In genomic region chr19:10102787-10103236, GRCh38 we compare ENCODE assay signal across 1 cellular context.
TF ChIP-seq lines count a peak whose summit lies in the region.

No MANE protein-coding gene starts in this region.

TF ChIP-seq in K562, 482 proteins besides CTCF, POLR2A, EP300 and RAD21 (continued from another document):
- TF ChIP-seq ZNF217 (CRISPR knock-in tag; IDR thresholded peaks at IDR 0.05), result no peak
- no peak for TF ChIP-seq FOXJ2 (tag; IDR thresholded peaks at IDR 0.05)
- TF ChIP-seq SLC30A9 (CRISPR knock-in tag; IDR thresholded peaks at IDR 0.05), result no peak
- TF ChIP-seq RNF219 (CRISPR knock-in tag; IDR thresholded peaks at IDR 0.05), result no peak
- TF ChIP-seq ZNF282 (CRISPR knock-in tag; IDR thresholded peaks at IDR 0.05), result no peak
- no peak for TF ChIP-seq NFE2L1 (tag; IDR thresholded peaks at IDR 0.05; ENCODE audit: borderline replicate concordance, low read depth)
- no peak for TF ChIP-seq STAT6 (CRISPR knock-in tag; IDR thresholded peaks at IDR 0.05)
- TF ChIP-seq SMARCA5 (IDR thresholded peaks at IDR 0.05), result peak; percentile 94
- no peak for TF ChIP-seq L3MBTL2 (IDR thresholded peaks at IDR 0.05)
- TF ChIP-seq ZMIZ1 (IDR thresholded peaks at IDR 0.05; ENCODE audit: low read depth in 2 of 2, low read length in 2 of 2), result no peak
- no peak for TF ChIP-seq NCOA2 (IDR thresholded peaks at IDR 0.05; ENCODE audit: partially characterized antibody in 2 of 2)
- no peak for TF ChIP-seq ZNF277 (CRISPR knock-in tag; IDR thresholded peaks at IDR 0.05; ENCODE audit: borderline replicate concordance)
- no peak for TF ChIP-seq HES1 (IDR thresholded peaks at IDR 0.05; ENCODE audit: low read depth)
- peak; percentile 92; the same call in 1 of the 2 replicates for TF ChIP-seq CBX1 (IDR thresholded peaks at IDR 0.05; ENCODE audit: low read depth)
- TF ChIP-seq SP1 (CRISPR knock-in tag; IDR thresholded peaks at IDR 0.05), result no peak
- peak; percentile 22; the same call in 1 of the 2 replicates for TF ChIP-seq BHLHE40 (IDR thresholded peaks at IDR 0.05; ENCODE audit: low read length)
- TF ChIP-seq ZNF133 (CRISPR knock-in tag; IDR thresholded peaks at IDR 0.05), result no peak
- no peak for TF ChIP-seq ZNF76 (CRISPR knock-in tag; IDR thresholded peaks at IDR 0.05; ENCODE audit: borderline replicate concordance)
- no peak for TF ChIP-seq SIRT6 (IDR thresholded peaks at IDR 0.05; ENCODE audit: low read depth, low read length)
- TF ChIP-seq HDAC2 (IDR thresholded peaks at IDR 0.05), result peak; percentile 89
- TF ChIP-seq FOSL1 (tag; conservative IDR thresholded peaks at IDR 0.05), result no peak
- no peak for TF ChIP-seq ZNF274 (IDR thresholded peaks at IDR 0.05; ENCODE audit: borderline replicate concordance, low read depth, low read length)
- TF ChIP-seq SRSF1 (IDR thresholded peaks at IDR 0.05; ENCODE audit: low read depth, low read length), result no peak
- no peak for TF ChIP-seq THRB (CRISPR knock-in tag; conservative IDR thresholded peaks at IDR 0.05)
- no peak for TF ChIP-seq ZNF408 (CRISPR knock-in tag; IDR thresholded peaks at IDR 0.05; ENCODE audit: low read depth)
- TF ChIP-seq WHSC1 (IDR thresholded peaks at IDR 0.05; ENCODE audit: low read length), result no peak
- peak; percentile 70 for TF ChIP-seq VEZF1 (CRISPR knock-in tag; IDR thresholded peaks at IDR 0.05)
- no peak for TF ChIP-seq CBX2 (IDR thresholded peaks at IDR 0.05; ENCODE audit: insufficient read depth, low read length, poor library complexity, severe bottlenecking)
- TF ChIP-seq THRAP3 (IDR thresholded peaks at IDR 0.05; ENCODE audit: borderline replicate concordance), result no peak
